7 cellular contexts compared by ENCODE assay signal in genomic region chr16:21115551-21115950, GRCh38. TPM values are rescaled to one million over a fixed set of nuclear protein-coding genes. Genes with fewer than 3 reads are reported as not detected.
"Had no signal": no experiment of that assay in that cellular context is flagged by ENCODE, and none has a peak within 500 bp of the region (broad histone marks: within the 10 kb centered on the region; RNA-seq: fewer than 3 reads in every experiment).

No MANE protein-coding gene starts in this region.

RNA-seq across cellular contexts. Expression of gene DNAH3, which starts 35.1 kb away (rescaled TPM):
- total RNA-seq: activated CD4-positive, alpha-beta T cell treated with anti-CD3 and anti-CD28 coated beads for 36 hours; activated CD4-positive, alpha-beta T cell treated with anti-CD3 and anti-CD28 coated beads, Interleukin-2, amount 10 ng/mL, durations not matched to agents 7 days and 5 days; activated CD8-positive, alpha-beta T cell treated with anti-CD3 and anti-CD28 coated beads, Interleukin-2, amount 10 ng/mL, durations not matched to agents 7 days and 5 days; activated naive CD8-positive, alpha-beta T cell treated with anti-CD3 and anti-CD28 coated beads, Interleukin-2, amount 10 ng/mL, durations not matched to agents 7 days and 5 days; chondrocyte had no signal
- polyA plus RNA-seq: adipose tissue, cardiac muscle cell had no signal
